1 cellular context compared by ENCODE assay signal in genomic region chr16:1781254-1781653, GRCh38.
A peak's percentile ranks its signal among the peaks of the same experiment; 100 is the strongest.
TF ChIP-seq lines count a peak whose summit lies in the region.

No MANE protein-coding gene starts in this region.

TF ChIP-seq in GM12878, 131 proteins besides CTCF, POLR2A, EP300 and RAD21:
- TF ChIP-seq ZZZ3 (IDR thresholded peaks at IDR 0.05; ENCODE audit: control insufficient read depth, insufficient read length, low read depth) (no peak), RUNX3 (IDR thresholded peaks at IDR 0.05; ENCODE audit: low read length) (no peak), ZBED1 (IDR thresholded peaks at IDR 0.05; ENCODE audit: borderline replicate concordance) (peak; percentile 10; the same call in 1 of the 2 replicates), SIN3A (IDR thresholded peaks at IDR 0.05; ENCODE audit: low read depth, low read length) (no peak)
